8 cellular contexts compared by ENCODE assay signal in genomic region chr16:4315185-4316102, GRCh38. TPM values are rescaled to one million over a fixed set of nuclear protein-coding genes. Genes with fewer than 3 reads are reported as not detected.
A peak's percentile ranks its signal among the peaks of the same experiment; 100 is the strongest.
DNase-seq lines count a peak whose midpoint lies in the region; ATAC-seq and TF ChIP-seq lines count a peak whose summit lies in the region.

GLIS2 (plus strand) TSS chr16:4316067; CDS start chr16:4332281, 16,214 bp downstream.

- ATAC-seq in GM18511 (IDR thresholded peaks at IDR 0.05; ENCODE audit: unreplicated experiment), result peak; percentile 51
- no peak for ATAC-seq in HG03521 (IDR thresholded peaks at IDR 0.05; ENCODE audit: unreplicated experiment)

- TF ChIP-seq CTCF in ascending aorta (IDR thresholded peaks at IDR 0.05) (no peak), right atrium auricular region (IDR thresholded peaks at IDR 0.05) (peak in 1 of 2 donors; percentile 8)

- H3K27ac ChIP-seq in ascending aorta, result peak within 1 kb of the TSS; percentile 94 to 97
- peak within 1 kb of the TSS; percentile 94 to 96 for H3K27ac ChIP-seq in right atrium auricular region

- H3K4me3 ChIP-seq in ascending aorta (peak within 1 kb of the TSS; percentile 75 to 90), right atrium auricular region (peak within 1 kb of the TSS; percentile 70 to 85)

- DNase-seq in AG08395 (ENCODE audit: low spot score) (peak; percentile 90), NCI-H82 (lab: John Stamatoyannopoulos, UW) (peak; percentile 94), ascending aorta (ENCODE audit: low spot score in 2 of 2) (peak in 1 of 2 donors; percentile 84), right atrium auricular region (ENCODE audit: low spot score) (no peak), pulmonary artery endothelial cell (ENCODE audit: low read depth, low spot score) (peak; percentile 27), COLO829 (ENCODE audit: low spot score) (no peak)

- H3K4me1 ChIP-seq in ascending aorta (peaks cover 22 to 33% of the 10 kb centered on the region in 2 donors), right atrium auricular region (peaks cover 0 to 59% of the 10 kb centered on the region in 2 donors)

- H3K27me3 ChIP-seq in ascending aorta, result no peaks in the 10 kb centered on the region
- H3K27me3 ChIP-seq in right atrium auricular region, result no peaks in the 10 kb centered on the region

- H3K9me3 ChIP-seq in ascending aorta (no peaks in the 10 kb centered on the region), right atrium auricular region (no peaks in the 10 kb centered on the region)

- intact Hi-C loops in ascending aorta (cut with DNase I), result loop anchor here (1.0 to 5.0 kb wide), 2 partner anchors 8 to 43 kb away; partner anchors contain the start of gene TFAP4

- H3K36me3 ChIP-seq in ascending aorta (no peaks in the 10 kb centered on the region), right atrium auricular region (no peaks in the 10 kb centered on the region)

RNA-seq across cellular contexts. Expression of gene GLIS2, which starts in this region (rescaled TPM):
- 16.8 TPM for total RNA-seq in ascending aorta
- total RNA-seq in right atrium auricular region, result 10 to 100 TPM; 10.3 to 16.0 TPM
- total RNA-seq in pulmonary artery endothelial cell, result 1.1 and 1.6 TPM in 2 replicates

Comparison
In these comparisons a context has a peak if more than half of its experiments do, and no peak if none do; other contexts are left out.
1. DNase-seq: peak in AG08395 (single experiment), NCI-H82 (single experiment) and pulmonary artery endothelial cell (single experiment); none in right atrium auricular region (single experiment) and COLO829 (single experiment).